ENCODE assay signal across 14 cellular contexts in genomic region chr17:1056761-1057160, GRCh38. TPM values are rescaled to one million over a fixed set of nuclear protein-coding genes. Genes with fewer than 3 reads are reported as not detected.
DNase-seq lines count a peak whose midpoint lies in the region; ATAC-seq and TF ChIP-seq lines count a peak whose summit lies in the region.
"Had no signal": no experiment of that assay in that cellular context is flagged by ENCODE, and none has a peak within 500 bp of the region (broad histone marks: within the 10 kb centered on the region; RNA-seq: fewer than 3 reads in every experiment).

No MANE protein-coding gene starts in this region.

- TF ChIP-seq EP300 in gastroesophageal sphincter (IDR thresholded peaks at IDR 0.05) = no peak

- H3K9me3 ChIP-seq in gastroesophageal sphincter (no peaks in the 10 kb centered on the region), esophagus squamous epithelium (no peaks in the 10 kb centered on the region)
- H3K9me3 ChIP-seq: MG63, right lobe of liver had no signal

- intact Hi-C loops in activated CD8-positive, alpha-beta T cell treated with anti-CD3 and anti-CD28 coated beads for 36 hours (cut with micrococcal nuclease) = no loop called here
- intact Hi-C loops in sciatic nerve (cut with DNase I) (loop anchor here (10.0 kb wide), 2 partner anchors 52 to 262 kb away; no protein-coding TSS in a partner anchor), esophagus squamous epithelium (cut with DNase I) (loop anchor here (10.0 kb wide), 1 partner anchor 88 kb away; no protein-coding TSS in a partner anchor)

- H3K4me3 Mint-ChIP-seq in activated CD8-positive, alpha-beta T cell treated with anti-CD3 and anti-CD28 coated beads, Interleukin-2, amount 10 ng/mL, durations not matched to agents 7 days and 5 days = no peak overlapping the region
- no peak overlapping the region for H3K4me3 Mint-ChIP-seq in activated CD8-positive, alpha-beta T cell treated with anti-CD3 and anti-CD28 coated beads for 36 hours
- H3K4me3 Mint-ChIP-seq: CD8-positive, alpha-beta T cell had no signal

- ATAC-seq in activated CD8-positive, alpha-beta T cell treated with anti-CD3 and anti-CD28 coated beads, Interleukin-2, amount 10 ng/mL, durations not matched to agents 7 days and 5 days = no peak
- ATAC-seq in activated CD8-positive, alpha-beta T cell treated with anti-CD3 and anti-CD28 coated beads for 36 hours = no peak
- no peak for ATAC-seq in gastroesophageal sphincter
- peak; percentile 11 for ATAC-seq in sciatic nerve

- H3K36me3 ChIP-seq in gastroesophageal sphincter (peaks cover 0 to 78% of the 10 kb centered on the region in 2 donors), esophagus squamous epithelium (peaks cover 28 to 85% (median 35%) of the 10 kb centered on the region in 3 donors)

- H3K27ac ChIP-seq in gastroesophageal sphincter (peak overlapping the region in 3 of 4 donors; percentile 18 to 60 (median 56)), esophagus squamous epithelium (no peak overlapping the region)
- H3K27ac ChIP-seq: GM23248, right lobe of liver had no signal

- no peak for TF ChIP-seq CTCF in activated CD8-positive, alpha-beta T cell treated with anti-CD3 and anti-CD28 coated beads for 36 hours (IDR thresholded peaks at IDR 0.05)
- TF ChIP-seq CTCF in gastroesophageal sphincter (IDR thresholded peaks at IDR 0.05) (no peak), esophagus squamous epithelium (IDR thresholded peaks at IDR 0.05) (no peak)

- H3K4me1 ChIP-seq in gastroesophageal sphincter (peaks cover 0 to 11% (median 0%) of the 10 kb centered on the region in 3 donors), esophagus squamous epithelium (peaks cover 0 to 16% (median 6%) of the 10 kb centered on the region in 3 donors)
- H3K4me1 ChIP-seq: right lobe of liver had no signal

- H3K27me3 ChIP-seq in gastroesophageal sphincter (no peaks in the 10 kb centered on the region), esophagus squamous epithelium (no peaks in the 10 kb centered on the region)
- H3K27me3 ChIP-seq: MG63, right lobe of liver had no signal

- no peak for DNase-seq in activated CD8-positive, alpha-beta T cell treated with anti-CD3 and anti-CD28 coated beads, Interleukin-2, amount 10 ng/mL, durations not matched to agents 7 days and 5 days
- DNase-seq in activated CD8-positive, alpha-beta T cell treated with anti-CD3 and anti-CD28 coated beads for 36 hours = no peak
- DNase-seq in NCI-H82 treated with DMSO at 0.1 percent for 48 hours (lab: John Stamatoyannopoulos, UW; ENCODE audit: unreplicated experiment) (peak; percentile 46), sciatic nerve (ENCODE audit: low spot score) (no peak), NCI-H1694 (lab: John Stamatoyannopoulos, UW) (no peak), esophagus squamous epithelium (lab: John Stamatoyannopoulos, UW) (no peak), NCI-H2227 (lab: John Stamatoyannopoulos, UW; ENCODE audit: unreplicated experiment) (no peak)
- DNase-seq: amniotic stem cell, DMS79 had no signal

- no peaks in the 10 kb centered on the region for H3K27me3 Mint-ChIP-seq in activated CD8-positive, alpha-beta T cell treated with anti-CD3 and anti-CD28 coated beads, Interleukin-2, amount 10 ng/mL, durations not matched to agents 7 days and 5 days (ENCODE audit: low read depth)
- no peaks in the 10 kb centered on the region for H3K27me3 Mint-ChIP-seq in activated CD8-positive, alpha-beta T cell treated with anti-CD3 and anti-CD28 coated beads for 36 hours

- no peaks in the 10 kb centered on the region for H3K9me3 Mint-ChIP-seq in activated CD8-positive, alpha-beta T cell treated with anti-CD3 and anti-CD28 coated beads, Interleukin-2, amount 10 ng/mL, durations not matched to agents 7 days and 5 days (ENCODE audit: insufficient read depth)
- H3K9me3 Mint-ChIP-seq in activated CD8-positive, alpha-beta T cell treated with anti-CD3 and anti-CD28 coated beads for 36 hours = no peaks in the 10 kb centered on the region
- H3K9me3 Mint-ChIP-seq: CD8-positive, alpha-beta T cell had no signal

- WGBS in gastroesophageal sphincter (ENCODE audit: low coverage in 1 of 2), 2 donors = 60% methylated on average over 1 of the region's 10 CpGs; no CpG with 5 or more reads in 1 of the 2 donors
- WGBS in esophagus squamous epithelium, 2 donors = 82 to 86% methylated on average over 3 to 7 of the region's 10 CpGs

- TF ChIP-seq POLR2A in gastroesophageal sphincter (IDR thresholded peaks at IDR 0.05) (no peak), esophagus squamous epithelium (IDR thresholded peaks at IDR 0.05) (no peak)

- peaks cover 6% of the 10 kb centered on the region for H3K4me1 Mint-ChIP-seq in activated CD8-positive, alpha-beta T cell treated with anti-CD3 and anti-CD28 coated beads, Interleukin-2, amount 10 ng/mL, durations not matched to agents 7 days and 5 days (ENCODE audit: low read depth)
- H3K4me1 Mint-ChIP-seq in activated CD8-positive, alpha-beta T cell treated with anti-CD3 and anti-CD28 coated beads for 36 hours (ENCODE audit: low read depth) = no peaks in the 10 kb centered on the region

- POLR2A ChIA-PET in activated CD8-positive, alpha-beta T cell treated with anti-CD3 and anti-CD28 coated beads, Interleukin-2, amount 10 ng/mL, durations not matched to agents 7 days and 5 days (lab: Charles Lee) = no interaction called here
- POLR2A ChIA-PET in activated CD8-positive, alpha-beta T cell treated with anti-CD3 and anti-CD28 coated beads for 36 hours (lab: Charles Lee) = interaction anchor here (0.7 kb wide), 1 partner anchor 36 kb away, joined by 3 read pairs; no protein-coding TSS in a partner anchor

- no peak overlapping the region for H3K4me3 ChIP-seq in gastroesophageal sphincter
- no peak overlapping the region for H3K4me3 ChIP-seq in esophagus squamous epithelium
- H3K4me3 ChIP-seq: GM23248, MG63, right lobe of liver had no signal

- peak overlapping the region; percentile 32 for H3K27ac Mint-ChIP-seq in activated CD8-positive, alpha-beta T cell treated with anti-CD3 and anti-CD28 coated beads, Interleukin-2, amount 10 ng/mL, durations not matched to agents 7 days and 5 days
- no peak overlapping the region for H3K27ac Mint-ChIP-seq in activated CD8-positive, alpha-beta T cell treated with anti-CD3 and anti-CD28 coated beads for 36 hours
- H3K27ac Mint-ChIP-seq: CD8-positive, alpha-beta T cell had no signal

- peaks cover 46% of the 10 kb centered on the region for H3K36me3 Mint-ChIP-seq in activated CD8-positive, alpha-beta T cell treated with anti-CD3 and anti-CD28 coated beads, Interleukin-2, amount 10 ng/mL, durations not matched to agents 7 days and 5 days (ENCODE audit: low read depth)
- H3K36me3 Mint-ChIP-seq in activated CD8-positive, alpha-beta T cell treated with anti-CD3 and anti-CD28 coated beads for 36 hours (ENCODE audit: low read depth) = peaks cover 22% of the 10 kb centered on the region

- CTCF ChIA-PET in activated CD8-positive, alpha-beta T cell treated with anti-CD3 and anti-CD28 coated beads, Interleukin-2, amount 10 ng/mL, durations not matched to agents 7 days and 5 days (lab: Charles Lee) = interaction anchor here (0.7 to 2.1 kb wide), 23 partner anchors 9 to 492 kb away, joined by 3 to 14 read pairs (median 5); partner anchors contain the start of gene TIMM22
- CTCF ChIA-PET in activated CD8-positive, alpha-beta T cell treated with anti-CD3 and anti-CD28 coated beads for 36 hours (lab: Charles Lee) = interaction anchor here (0.6 to 2.6 kb wide), 35 partner anchors 9 to 441 kb away, joined by 3 to 11 read pairs (median 4); partner anchors contain the start of gene TIMM22

RNA-seq across cellular contexts. Expression of gene TIMM22, which starts 59.8 kb away (rescaled TPM):
- total RNA-seq in activated CD8-positive, alpha-beta T cell treated with anti-CD3 and anti-CD28 coated beads, Interleukin-2, amount 10 ng/mL, durations not matched to agents 7 days and 5 days = 10 to 100 TPM; 10.0 to 10.4 TPM
- total RNA-seq in activated CD8-positive, alpha-beta T cell treated with anti-CD3 and anti-CD28 coated beads for 36 hours = 10 to 100 TPM in 1 of 2 experiments, 1 to 10 TPM in 1; 8.8 to 10.2 TPM
- total RNA-seq in gastroesophageal sphincter = 10 to 100 TPM; 13.7 to 20.9 (median 16.0) TPM
- total RNA-seq in sciatic nerve = 9.3 TPM
- 10 to 100 TPM in 3 of 4 donors, 1 to 10 TPM in 1; 7.7 to 18.5 (median 11.8) TPM for total RNA-seq in esophagus squamous epithelium

Comparison
In these comparisons a context has a peak if more than half of its experiments do, and no peak if none do; other contexts are left out.
1. H3K27ac ChIP-seq: peak in gastroesophageal sphincter (3 of 4); none in esophagus squamous epithelium (0 of 4).